31 cellular contexts compared by ENCODE assay signal in genomic region chr16:7579454-7579853, GRCh38.
"Had no signal": no experiment of that assay in that cellular context is flagged by ENCODE, and none has a peak within 500 bp of the region (broad histone marks: within the 10 kb centered on the region; RNA-seq: fewer than 3 reads in every experiment).

No MANE protein-coding gene starts in this region.

- H3K9ac ChIP-seq: neural progenitor cell, parathyroid adenoma had no signal

- H3K4me3 ChIP-seq: neural progenitor cell, ovary, psoas muscle, skin epidermis, smooth muscle cell, spleen, suprapubic skin, testis, tibial artery, transverse colon, upper lobe of right lung, uterus had no signal

- H3K9me3 Mint-ChIP-seq: type B pancreatic cell had no signal

- H3K79me2 ChIP-seq: parathyroid adenoma had no signal

- H3K4me2 ChIP-seq: neural progenitor cell, smooth muscle cell had no signal

- DNase-seq: naive thymus-derived CD8-positive, alpha-beta T cell; occipital lobe; ovary; posterior cingulate gyrus; psoas muscle; right cardiac atrium; spleen; stimulated activated CD4-positive, alpha-beta T cell treated with anti-CD3 and anti-CD28 coated beads, Interleukin-12 subunit alpha, Interleukin-12 subunit beta, amount 100 ng/mL, for 4 hours; stimulated activated CD4-positive, alpha-beta T cell treated with anti-CD3 and anti-CD28 coated beads, Interleukin-1b, Interleukin-23, amount 100 ng/mL, for 48 hours; stimulated activated CD4-positive, alpha-beta T cell treated with anti-CD3 and anti-CD28 coated beads, Interleukin-4, amount 100 ng/mL, for 1 hour; stimulated activated CD4-positive, alpha-beta T cell treated with anti-CD3 and anti-CD28 coated beads, Interleukin-4, amount 100 ng/mL, for 4 hours; stimulated activated CD8-positive, alpha-beta memory T cell treated with anti-CD3 and anti-CD28 coated beads, Interleukin-4, amount 100 ng/mL, for 48 hours; stimulated activated naive CD4-positive, alpha-beta T cell; stimulated activated naive CD8-positive, alpha-beta T cell treated with anti-CD3 and anti-CD28 coated beads, Interleukin-15, amount 100 ng/mL, for 72 hours; stimulated activated naive CD8-positive, alpha-beta T cell treated with anti-CD3 and anti-CD28 coated beads, Interleukin-15, Interleukin-2, amounts not matched to agents 100 U/mL and 50 U/mL, for 24 hours; substantia nigra; testis; tibial artery; transverse colon; upper lobe of right lung; uterus had no signal

- H3K36me3 Mint-ChIP-seq: naive thymus-derived CD8-positive, alpha-beta T cell; stimulated activated memory B cell treated with anti-CD40 and anti-IgM and Interleukin-4, amounts not matched to agents 10 μg/mL and 1 μg/mL and 100 μg/mL, for 72 hours; type B pancreatic cell had no signal

- H3K4me1 Mint-ChIP-seq: naive thymus-derived CD8-positive, alpha-beta T cell; neural progenitor cell; stimulated activated memory B cell treated with anti-CD40 and anti-IgM and Interleukin-4, amounts not matched to agents 10 μg/mL and 1 μg/mL and 100 μg/mL, for 72 hours; stimulated activated naive CD8-positive, alpha-beta T cell treated with anti-CD3 and anti-CD28 coated beads, Interleukin-15, amount 100 ng/mL, for 72 hours had no signal

- H3K27me3 ChIP-seq: neural progenitor cell, ovary, spleen, suprapubic skin, testis, tibial artery, transverse colon, upper lobe of right lung, uterus had no signal

- H3K27ac Mint-ChIP-seq: naive thymus-derived CD8-positive, alpha-beta T cell; nephron; neural progenitor cell; progenitor cell of endocrine pancreas; stimulated activated memory B cell treated with anti-CD40 and anti-IgM and Interleukin-4, amounts not matched to agents 10 μg/mL and 1 μg/mL and 100 μg/mL, for 72 hours; stimulated activated naive CD8-positive, alpha-beta T cell treated with anti-CD3 and anti-CD28 coated beads, Interleukin-15, amount 100 ng/mL, for 72 hours; type B pancreatic cell had no signal

- H3K27ac ChIP-seq: neural progenitor cell, ovary, parathyroid adenoma, skin epidermis, spleen, suprapubic skin, testis, tibial artery, transverse colon, upper lobe of right lung, uterus had no signal

- H3K4me3 Mint-ChIP-seq: naive thymus-derived CD8-positive, alpha-beta T cell; nephron; neural progenitor cell; stimulated activated memory B cell treated with anti-CD40 and anti-IgM and Interleukin-4, amounts not matched to agents 10 μg/mL and 1 μg/mL and 100 μg/mL, for 72 hours; stimulated activated naive CD8-positive, alpha-beta T cell treated with anti-CD3 and anti-CD28 coated beads, Interleukin-15, amount 100 ng/mL, for 72 hours; type B pancreatic cell had no signal

- ATAC-seq: naive thymus-derived CD8-positive, alpha-beta T cell; psoas muscle; right cardiac atrium; sciatic nerve; stimulated activated memory B cell treated with anti-CD40 and anti-IgM and Interleukin-4, amounts not matched to agents 10 μg/mL and 1 μg/mL and 100 μg/mL, for 72 hours; stimulated activated naive CD8-positive, alpha-beta T cell treated with anti-CD3 and anti-CD28 coated beads, Interleukin-15, amount 100 ng/mL, for 72 hours; stimulated activated naive CD8-positive, alpha-beta T cell treated with anti-CD3 and anti-CD28 coated beads, Interleukin-15, Interleukin-2, amounts not matched to agents 100 U/mL and 50 U/mL, for 24 hours; upper lobe of right lung had no signal

- H3K36me3 ChIP-seq: neural progenitor cell, ovary, spleen, suprapubic skin, tibial artery, transverse colon, upper lobe of right lung, uterus had no signal

- H3K4me1 ChIP-seq: neural progenitor cell, parathyroid adenoma, spleen, suprapubic skin, testis, tibial artery, transverse colon, upper lobe of right lung, uterus had no signal

- H3K27me3 Mint-ChIP-seq: naive thymus-derived CD8-positive, alpha-beta T cell; stimulated activated memory B cell treated with anti-CD40 and anti-IgM and Interleukin-4, amounts not matched to agents 10 μg/mL and 1 μg/mL and 100 μg/mL, for 72 hours; stimulated activated naive CD8-positive, alpha-beta T cell treated with anti-CD3 and anti-CD28 coated beads, Interleukin-15, amount 100 ng/mL, for 72 hours; type B pancreatic cell had no signal

- H2AFZ ChIP-seq: neural progenitor cell, parathyroid adenoma had no signal

- H3K9me3 ChIP-seq: ovary, psoas muscle, suprapubic skin, testis, tibial artery, transverse colon, upper lobe of right lung, uterus had no signal
